15 cellular contexts compared by ENCODE assay signal in genomic region chr11:68099057-68099456, GRCh38. TPM values are rescaled to one million over a fixed set of nuclear protein-coding genes. Genes with fewer than 3 reads are reported as not detected.
DNase-seq lines count a peak whose midpoint lies in the region; ATAC-seq and TF ChIP-seq lines count a peak whose summit lies in the region.
"Had no signal": no experiment of that assay in that cellular context is flagged by ENCODE, and none has a peak within 500 bp of the region (broad histone marks: within the 10 kb centered on the region; RNA-seq: fewer than 3 reads in every experiment).

No MANE protein-coding gene starts in this region.

- H3K9me3 ChIP-seq in left lung (no peaks in the 10 kb centered on the region), stomach (no peaks in the 10 kb centered on the region), MG63 (no peaks in the 10 kb centered on the region)
- H3K9me3 ChIP-seq: vagina had no signal

- intact Hi-C loops in activated CD4-positive, alpha-beta T cell treated with anti-CD3 and anti-CD28 coated beads, Interleukin-2, amount 10 ng/mL, durations not matched to agents 24 days and 14 days (cut with micrococcal nuclease) = no loop called here
- intact Hi-C loops in left lung (cut with DNase I) (no loop called here), stomach (cut with DNase I; ENCODE audit: low total_unique reads) (no loop called here)

- H3K4me3 ChIP-seq in left lung (no peak overlapping the region), stomach (no peak overlapping the region), MG63 (no peak overlapping the region)
- H3K4me3 ChIP-seq: vagina had no signal

- H3K27ac ChIP-seq in VCaP = peak overlapping the region; percentile 89
- peak overlapping the region; percentile 65 to 68 for H3K27ac ChIP-seq in left lung
- H3K27ac ChIP-seq in stomach = peak overlapping the region in 4 of 5 donors; percentile 63 to 81 (median 74)
- H3K27ac ChIP-seq: vagina had no signal

- peaks cover 0 to 7% of the 10 kb centered on the region in 2 donors for H3K36me3 ChIP-seq in left lung
- peaks cover 0 to 23% (median 14%) of the 10 kb centered on the region in 4 donors for H3K36me3 ChIP-seq in stomach
- 0 out of 2 replicates have a peak, but pooled peaks cover under 1% of the 10 kb centered on the region for H3K36me3 ChIP-seq in MG63
- H3K36me3 ChIP-seq: vagina had no signal

- no peaks in the 10 kb centered on the region for H3K27me3 Mint-ChIP-seq in activated CD4-positive, alpha-beta T cell treated with anti-CD3 and anti-CD28 coated beads, Interleukin-2, amount 10 ng/mL, durations not matched to agents 24 days and 14 days
- H3K27me3 Mint-ChIP-seq in activated CD4-positive, alpha-beta memory T cell treated with anti-CD3 and anti-CD28 coated beads, Interleukin-2, amount 10 ng/mL, durations not matched to agents 7 days and 5 days = no peaks in the 10 kb centered on the region

- H3K4me1 ChIP-seq in left lung (peaks cover 9 to 21% of the 10 kb centered on the region in 2 donors), stomach (peaks cover 22 to 86% (median 55%) of the 10 kb centered on the region in 4 donors)

- no peak for TF ChIP-seq EP300 in stomach (IDR thresholded peaks at IDR 0.05)

- peak overlapping the region; percentile 19 for H3K4me3 Mint-ChIP-seq in activated CD4-positive, alpha-beta T cell treated with anti-CD3 and anti-CD28 coated beads, Interleukin-2, amount 10 ng/mL, durations not matched to agents 24 days and 14 days
- H3K4me3 Mint-ChIP-seq in activated CD4-positive, alpha-beta memory T cell treated with anti-CD3 and anti-CD28 coated beads, Interleukin-2, amount 10 ng/mL, durations not matched to agents 7 days and 5 days = no peak overlapping the region
- H3K4me3 Mint-ChIP-seq: HFFc6 had no signal

- no peak overlapping the region for H3K27ac Mint-ChIP-seq in activated CD4-positive, alpha-beta T cell treated with anti-CD3 and anti-CD28 coated beads, Interleukin-2, amount 10 ng/mL, durations not matched to agents 24 days and 14 days
- no peak overlapping the region for H3K27ac Mint-ChIP-seq in activated CD4-positive, alpha-beta memory T cell treated with anti-CD3 and anti-CD28 coated beads, Interleukin-2, amount 10 ng/mL, durations not matched to agents 7 days and 5 days
- H3K27ac Mint-ChIP-seq: HFFc6 had no signal

- CTCF ChIA-PET in activated CD4-positive, alpha-beta memory T cell treated with anti-CD3 and anti-CD28 coated beads, Interleukin-2, amount 10 ng/mL, durations not matched to agents 7 days and 5 days (lab: Charles Lee) = no interaction called here

- TF ChIP-seq POLR2A in stomach (IDR thresholded peaks at IDR 0.05) = no peak

- H3K4me1 Mint-ChIP-seq in activated CD4-positive, alpha-beta T cell treated with anti-CD3 and anti-CD28 coated beads, Interleukin-2, amount 10 ng/mL, durations not matched to agents 24 days and 14 days = peaks cover 11% of the 10 kb centered on the region
- H3K4me1 Mint-ChIP-seq in activated CD4-positive, alpha-beta memory T cell treated with anti-CD3 and anti-CD28 coated beads, Interleukin-2, amount 10 ng/mL, durations not matched to agents 7 days and 5 days = peaks cover 3% of the 10 kb centered on the region

- H3K36me3 Mint-ChIP-seq in activated CD4-positive, alpha-beta T cell treated with anti-CD3 and anti-CD28 coated beads, Interleukin-2, amount 10 ng/mL, durations not matched to agents 24 days and 14 days (ENCODE audit: low read depth) = no peaks in the 10 kb centered on the region
- H3K36me3 Mint-ChIP-seq in activated CD4-positive, alpha-beta memory T cell treated with anti-CD3 and anti-CD28 coated beads, Interleukin-2, amount 10 ng/mL, durations not matched to agents 7 days and 5 days (ENCODE audit: low read depth) = no peaks in the 10 kb centered on the region

- H3K27me3 ChIP-seq in left lung (no peaks in the 10 kb centered on the region), stomach (no peaks in the 10 kb centered on the region), MG63 (no peaks in the 10 kb centered on the region)
- H3K27me3 ChIP-seq: vagina had no signal

- no peak for DNase-seq in activated CD4-positive, alpha-beta T cell treated with anti-CD3 and anti-CD28 coated beads, Interleukin-2, amount 10 ng/mL, durations not matched to agents 24 days and 14 days
- no peak for DNase-seq in activated CD4-positive, alpha-beta T cell treated with anti-CD3 and anti-CD28 coated beads for 4 hours
- no peak for DNase-seq in left lung
- no peak for DNase-seq in stomach
- DNase-seq in MG63 = no peak
- DNase-seq in activated CD4-positive, alpha-beta memory T cell treated with anti-CD3 and anti-CD28 coated beads, Interleukin-2, amount 10 ng/mL, durations not matched to agents 7 days and 5 days = no peak
- no peak for DNase-seq in NCI-H146 (lab: John Stamatoyannopoulos, UW)
- DNase-seq: ACHN, GF-D8, HFFc6, kidney glomerular epithelial cell, NCI-H1105, posterior cingulate gyrus had no signal

- POLR2A ChIA-PET in activated CD4-positive, alpha-beta memory T cell treated with anti-CD3 and anti-CD28 coated beads, Interleukin-2, amount 10 ng/mL, durations not matched to agents 7 days and 5 days (lab: Charles Lee) = interaction anchor here (1.6 kb wide), 1 partner anchor 10 kb away, joined by 6 read pairs; no protein-coding TSS in a partner anchor

- TF ChIP-seq CTCF in VCaP (conservative IDR thresholded peaks at IDR 0.05) (no peak), left lung (IDR thresholded peaks at IDR 0.05) (no peak), stomach (IDR thresholded peaks at IDR 0.05) (no peak)

- H3K9me3 Mint-ChIP-seq in activated CD4-positive, alpha-beta T cell treated with anti-CD3 and anti-CD28 coated beads, Interleukin-2, amount 10 ng/mL, durations not matched to agents 24 days and 14 days = no peaks in the 10 kb centered on the region
- H3K9me3 Mint-ChIP-seq in activated CD4-positive, alpha-beta memory T cell treated with anti-CD3 and anti-CD28 coated beads, Interleukin-2, amount 10 ng/mL, durations not matched to agents 7 days and 5 days = no peaks in the 10 kb centered on the region
- H3K9me3 Mint-ChIP-seq: HFFc6 had no signal

- ATAC-seq in left lung = no peak

RNA-seq across cellular contexts. Expression of gene CHKA, which starts 22.1 kb away (rescaled TPM):
- total RNA-seq in activated CD4-positive, alpha-beta T cell treated with anti-CD3 and anti-CD28 coated beads, Interleukin-2, amount 10 ng/mL, durations not matched to agents 24 days and 14 days = 15.1 TPM in 2 replicates
- total RNA-seq in left lung = 10 to 100 TPM; 36.8 to 41.7 TPM
- 100 to 1,000 TPM in 4 of 5 donors, 10 to 100 TPM in 1; 85.9 to 227 (median 147) TPM for total RNA-seq in stomach
- 10 to 100 TPM; 20.9 to 47.2 (median 36.7) TPM for polyA plus RNA-seq in stomach
- total RNA-seq in MG63 (2014; rRNA removed; shearing (Covaris generic); ENCODE audit: low replicate concordance) = 6.8 and 12.9 TPM in 2 replicates
- total RNA-seq in activated CD4-positive, alpha-beta memory T cell treated with anti-CD3 and anti-CD28 coated beads, Interleukin-2, amount 10 ng/mL, durations not matched to agents 7 days and 5 days = 1 to 10 TPM; 3.0 to 3.1 TPM
